1 cellular context compared by ENCODE assay signal in the genomic region with DNA sequence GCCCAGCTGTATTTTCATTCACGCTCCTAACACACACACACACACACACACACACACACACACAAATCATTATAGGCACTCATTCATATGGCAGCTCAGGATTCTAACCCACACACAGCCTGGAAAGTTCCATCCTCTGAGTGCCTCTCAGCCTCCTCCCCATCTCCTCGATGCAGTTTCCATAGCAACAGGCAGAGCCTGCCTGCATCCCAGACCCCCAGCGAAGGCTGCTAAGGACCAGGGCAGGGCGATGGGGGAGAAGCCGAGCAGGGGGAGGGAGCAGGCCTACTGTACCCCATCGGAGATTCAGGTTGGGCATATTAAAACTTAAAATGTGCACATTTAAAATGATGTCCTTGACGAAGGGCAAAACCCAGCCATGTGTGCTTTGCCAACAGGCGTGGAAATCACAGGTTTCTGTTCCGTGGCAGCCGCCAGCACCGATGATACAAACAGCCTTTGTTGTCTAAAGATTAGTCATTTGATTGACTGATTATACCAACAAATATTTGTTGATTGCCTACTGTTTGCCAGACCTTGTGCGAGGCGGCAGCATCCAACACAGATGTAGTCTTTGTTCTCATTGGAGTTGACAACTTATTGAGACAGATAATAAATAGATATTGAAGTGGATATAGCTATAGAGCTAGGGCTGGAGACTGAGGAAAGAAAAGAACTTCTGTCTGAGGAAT.
TF ChIP-seq lines count a peak whose summit lies in the region.

No MANE protein-coding gene starts in this region.

TF ChIP-seq in HepG2, 621 proteins besides CTCF, POLR2A, EP300 and RAD21 (continued from another document and continues in another):
- TF ChIP-seq GFI1 (CRISPR knock-in tag; IDR thresholded peaks at IDR 0.05; ENCODE audit: borderline replicate concordance): 0 out of 2 replicates have a peak, but pooled peaks have one; percentile 54
- TF ChIP-seq CBFB (CRISPR knock-in tag; IDR thresholded peaks at IDR 0.05): no peak
- TF ChIP-seq PAX8 (CRISPR knock-in tag; IDR thresholded peaks at IDR 0.05; ENCODE audit: borderline replicate concordance): no peak
- TF ChIP-seq KDM1A (CRISPR knock-in tag; IDR thresholded peaks at IDR 0.05): peak; percentile 53; the same call in 1 of the 2 replicates
- TF ChIP-seq GATA4 (IDR thresholded peaks at IDR 0.05; ENCODE audit: borderline replicate concordance, low read depth): peak; percentile 27; the same call in 1 of the 2 replicates
- no peak for TF ChIP-seq STAG1 (CRISPR knock-in tag; IDR thresholded peaks at IDR 0.05)
- no peak for TF ChIP-seq ZHX1 (CRISPR knock-in tag; IDR thresholded peaks at IDR 0.05; ENCODE audit: low read depth)
- TF ChIP-seq FOSL2 (CRISPR knock-in tag; IDR thresholded peaks at IDR 0.05): peak; percentile 96
- TF ChIP-seq E2F5 (CRISPR knock-in tag; conservative IDR thresholded peaks at IDR 0.05): no peak
- no peak for TF ChIP-seq PPARG (CRISPR knock-in tag; conservative IDR thresholded peaks at IDR 0.05)
- TF ChIP-seq ZEB1 (IDR thresholded peaks at IDR 0.05; ENCODE audit: insufficient replicate concordance, low read depth): no peak
- TF ChIP-seq ZNF691 (CRISPR knock-in tag; IDR thresholded peaks at IDR 0.05; ENCODE audit: borderline replicate concordance, low read depth): no peak
- no peak for TF ChIP-seq ZNF230 (CRISPR knock-in tag; IDR thresholded peaks at IDR 0.05)
- no peak for TF ChIP-seq ZNF576 (CRISPR knock-in tag; IDR thresholded peaks at IDR 0.05)
- TF ChIP-seq KAT8 (CRISPR knock-in tag; IDR thresholded peaks at IDR 0.05): 0 out of 2 replicates have a peak, but pooled peaks have one; percentile 13
- TF ChIP-seq ZNF766 (CRISPR knock-in tag; IDR thresholded peaks at IDR 0.05; ENCODE audit: borderline replicate concordance): no peak
- no peak for TF ChIP-seq ZNF615 (CRISPR knock-in tag; IDR thresholded peaks at IDR 0.05; ENCODE audit: borderline replicate concordance)
- no peak for TF ChIP-seq SOX6 (IDR thresholded peaks at IDR 0.05)
- TF ChIP-seq SOX6 (CRISPR knock-in tag; IDR thresholded peaks at IDR 0.05): peak; percentile 69; the same call in 1 of the 2 replicates
- TF ChIP-seq ARNT (IDR thresholded peaks at IDR 0.05): no peak
- TF ChIP-seq ZNF256 (CRISPR knock-in tag; conservative IDR thresholded peaks at IDR 0.05): no peak
- no peak for TF ChIP-seq ATF6 (CRISPR knock-in tag; conservative IDR thresholded peaks at IDR 0.05)
- TF ChIP-seq ELF3 (CRISPR knock-in tag; IDR thresholded peaks at IDR 0.05): 0 out of 2 replicates have a peak, but pooled peaks have one; percentile 17
- no peak for TF ChIP-seq ADNP (CRISPR knock-in tag; IDR thresholded peaks at IDR 0.05)
- TF ChIP-seq KLF16 (CRISPR knock-in tag; IDR thresholded peaks at IDR 0.05): 0 out of 4 replicates have a peak, but pooled peaks of 1 of the 2 experiments have one; percentile 25
- TF ChIP-seq PITX1 (CRISPR knock-in tag; IDR thresholded peaks at IDR 0.05): no peak
- TF ChIP-seq, protein P1, sequence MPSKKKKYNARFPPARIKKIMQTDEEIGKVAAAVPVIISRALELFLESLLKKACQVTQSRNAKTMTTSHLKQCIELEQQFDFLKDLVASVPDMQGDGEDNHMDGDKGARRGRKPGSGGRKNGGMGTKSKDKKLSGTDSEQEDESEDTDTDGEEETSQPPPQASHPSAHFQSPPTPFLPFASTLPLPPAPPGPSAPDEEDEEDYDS (CRISPR knock-in tag; IDR thresholded peaks at IDR 0.05): no peak
- no peak for TF ChIP-seq ZNF414 (CRISPR knock-in tag; IDR thresholded peaks at IDR 0.05)
- no peak for TF ChIP-seq CREB3 (CRISPR knock-in tag; IDR thresholded peaks at IDR 0.05)
- TF ChIP-seq ZSCAN29 (CRISPR knock-in tag; conservative IDR thresholded peaks at IDR 0.05): no peak
- TF ChIP-seq CEBPG (CRISPR knock-in tag; IDR thresholded peaks at IDR 0.05): no peak
- no peak for TF ChIP-seq CAMTA2 (CRISPR knock-in tag; IDR thresholded peaks at IDR 0.05; ENCODE audit: borderline replicate concordance)
- TF ChIP-seq TIGD3 (CRISPR knock-in tag; IDR thresholded peaks at IDR 0.05; ENCODE audit: borderline replicate concordance): no peak
- TF ChIP-seq, protein P2, sequence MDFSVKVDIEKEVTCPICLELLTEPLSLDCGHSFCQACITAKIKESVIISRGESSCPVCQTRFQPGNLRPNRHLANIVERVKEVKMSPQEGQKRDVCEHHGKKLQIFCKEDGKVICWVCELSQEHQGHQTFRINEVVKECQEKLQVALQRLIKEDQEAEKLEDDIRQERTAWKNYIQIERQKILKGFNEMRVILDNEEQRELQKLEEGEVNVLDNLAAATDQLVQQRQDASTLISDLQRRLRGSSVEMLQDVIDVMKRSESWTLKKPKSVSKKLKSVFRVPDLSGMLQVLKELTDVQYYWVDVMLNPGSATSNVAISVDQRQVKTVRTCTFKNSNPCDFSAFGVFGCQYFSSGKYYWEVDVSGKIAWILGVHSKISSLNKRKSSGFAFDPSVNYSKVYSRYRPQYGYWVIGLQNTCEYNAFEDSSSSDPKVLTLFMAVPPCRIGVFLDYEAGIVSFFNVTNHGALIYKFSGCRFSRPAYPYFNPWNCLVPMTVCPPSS (IDR thresholded peaks at IDR 0.05): no peak
- no peak for TF ChIP-seq ZNF251 (CRISPR knock-in tag; IDR thresholded peaks at IDR 0.05)
- TF ChIP-seq, protein P3, sequence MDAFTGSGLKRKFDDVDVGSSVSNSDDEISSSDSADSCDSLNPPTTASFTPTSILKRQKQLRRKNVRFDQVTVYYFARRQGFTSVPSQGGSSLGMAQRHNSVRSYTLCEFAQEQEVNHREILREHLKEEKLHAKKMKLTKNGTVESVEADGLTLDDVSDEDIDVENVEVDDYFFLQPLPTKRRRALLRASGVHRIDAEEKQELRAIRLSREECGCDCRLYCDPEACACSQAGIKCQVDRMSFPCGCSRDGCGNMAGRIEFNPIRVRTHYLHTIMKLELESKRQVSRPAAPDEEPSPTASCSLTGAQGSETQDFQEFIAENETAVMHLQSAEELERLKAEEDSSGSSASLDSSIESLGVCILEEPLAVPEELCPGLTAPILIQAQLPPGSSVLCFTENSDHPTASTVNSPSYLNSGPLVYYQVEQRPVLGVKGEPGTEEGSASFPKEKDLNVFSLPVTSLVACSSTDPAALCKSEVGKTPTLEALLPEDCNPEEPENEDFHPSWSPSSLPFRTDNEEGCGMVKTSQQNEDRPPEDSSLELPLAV (CRISPR knock-in tag; conservative IDR thresholded peaks at IDR 0.05; ENCODE audit: low read depth): no peak
- TF ChIP-seq CHD4 (IDR thresholded peaks at IDR 0.05; ENCODE audit: borderline replicate concordance, low read length): no peak
- TF ChIP-seq, protein P4, sequence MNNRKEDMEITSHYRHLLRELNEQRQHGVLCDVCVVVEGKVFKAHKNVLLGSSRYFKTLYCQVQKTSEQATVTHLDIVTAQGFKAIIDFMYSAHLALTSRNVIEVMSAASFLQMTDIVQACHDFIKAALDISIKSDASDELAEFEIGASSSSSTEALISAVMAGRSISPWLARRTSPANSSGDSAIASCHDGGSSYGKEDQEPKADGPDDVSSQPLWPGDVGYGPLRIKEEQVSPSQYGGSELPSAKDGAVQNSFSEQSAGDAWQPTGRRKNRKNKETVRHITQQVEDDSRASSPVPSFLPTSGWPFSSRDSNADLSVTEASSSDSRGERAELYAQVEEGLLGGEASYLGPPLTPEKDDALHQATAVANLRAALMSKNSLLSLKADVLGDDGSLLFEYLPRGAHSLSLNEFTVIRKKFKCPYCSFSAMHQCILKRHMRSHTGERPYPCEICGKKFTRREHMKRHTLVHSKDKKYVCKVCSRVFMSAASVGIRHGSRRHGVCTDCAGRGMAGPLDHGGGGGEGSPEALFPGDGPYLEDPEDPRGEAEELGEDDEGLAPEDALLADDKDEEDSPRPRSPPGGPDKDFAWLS (CRISPR knock-in tag; IDR thresholded peaks at IDR 0.05; ENCODE audit: borderline replicate concordance): no peak
- TF ChIP-seq ZNF782 (CRISPR knock-in tag; IDR thresholded peaks at IDR 0.05; ENCODE audit: borderline replicate concordance): no peak
- TF ChIP-seq MED1 (CRISPR knock-in tag; IDR thresholded peaks at IDR 0.05): peak; percentile 61; the same call in 1 of the 2 replicates
- TF ChIP-seq ZNF282 (IDR thresholded peaks at IDR 0.05; ENCODE audit: partially characterized antibody): no peak
- TF ChIP-seq NFIB (CRISPR knock-in tag; IDR thresholded peaks at IDR 0.05; ENCODE audit: borderline replicate concordance): no peak
- no peak for TF ChIP-seq PLRG1 (conservative IDR thresholded peaks at IDR 0.05)
- TF ChIP-seq ZUFSP (CRISPR knock-in tag; IDR thresholded peaks at IDR 0.05; ENCODE audit: borderline replicate concordance): no peak
- no peak for TF ChIP-seq ARNT2 (CRISPR knock-in tag; IDR thresholded peaks at IDR 0.05; ENCODE audit: low read depth)
